Comparison of ENCODE assay signal across 19 cellular contexts in the genomic region with DNA sequence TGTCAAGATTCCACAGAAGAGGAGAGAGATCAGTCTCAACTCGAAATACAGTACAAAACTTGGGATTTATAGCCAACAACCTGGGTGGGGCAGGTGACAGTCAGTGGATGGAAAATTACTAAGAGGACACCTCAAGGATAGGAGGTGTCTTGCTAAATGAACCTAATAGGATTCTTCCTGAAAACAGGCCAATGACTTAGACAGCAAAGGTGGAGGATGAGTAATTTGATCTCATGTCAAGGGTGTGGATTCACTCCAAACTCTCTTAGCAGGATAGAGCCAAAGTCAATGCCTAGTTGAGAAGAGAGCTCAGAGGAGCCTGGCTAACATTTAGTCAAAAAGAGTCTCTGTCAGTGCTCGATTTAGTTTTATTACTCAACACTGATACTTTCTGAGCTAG.
DNase-seq lines count a peak whose midpoint lies in the region; ATAC-seq, FAIRE-seq and TF ChIP-seq lines count a peak whose summit lies in the region.
"Had no signal": no experiment of that assay in that cellular context is flagged by ENCODE, and none has a peak within 500 bp of the region (broad histone marks: within the 10 kb centered on the region; RNA-seq: fewer than 3 reads in every experiment).

No MANE protein-coding gene starts in this region.

- no peaks in the 10 kb centered on the region for H3K36me3 ChIP-seq in HEK293 (ENCODE audit: control insufficient read depth in 2 of 2, insufficient read depth in 1 of 2, low read length in 2 of 2)
- no peaks in the 10 kb centered on the region for H3K36me3 ChIP-seq in bronchial epithelial cell (ENCODE audit: control insufficient read depth, insufficient read depth, low read length)
- H3K36me3 ChIP-seq in parathyroid adenoma (ENCODE audit: control insufficient read depth, insufficient read depth, low read length) = no peaks in the 10 kb centered on the region
- H3K36me3 ChIP-seq: BE2C, Peyer's patch, SJSA1 had no signal

- DNase-seq in NCI-H2171 treated with DMSO at 0.1 percent for 48 hours (lab: John Stamatoyannopoulos, UW) (peak; percentile 17), NCI-H2171 (lab: John Stamatoyannopoulos, UW) (no peak), bronchial epithelial cell (ENCODE audit: low read depth) (peak; percentile 41)
- DNase-seq in stimulated activated naive CD4-positive, alpha-beta T cell (lab: John Stamatoyannopoulos, UW) = no peak
- DNase-seq: BE2C, DMS79 treated with DMSO at 0.1 percent for 48 hours, H7, Karpas-422, NCI-H1417, NCI-H187 treated with DMSO at 0.1 percent for 48 hours, NCI-H446, NCI-H69, Peyer's patch had no signal

- no peak for FAIRE-seq in bronchial epithelial cell (lab: Jason Lieb, UNC)
- FAIRE-seq: A549 had no signal

- CTCF ChIA-PET in HEK293 (lab: Yijun Ruan, JAX) = interaction anchor here (0.6 kb wide), 1 partner anchor 9 kb away, joined by 3 read pairs; no protein-coding TSS in a partner anchor

- no peaks in the 10 kb centered on the region for H3K4me1 ChIP-seq in HEK293 (ENCODE audit: control insufficient read depth, insufficient read depth, low read length)
- peaks cover 9% of the 10 kb centered on the region for H3K4me1 ChIP-seq in parathyroid adenoma
- H3K4me1 ChIP-seq: A549, BE2C had no signal

- no peak overlapping the region for H3K4me3 ChIP-seq in HEK293 (ENCODE audit: low read depth, low read length)
- no peak overlapping the region for H3K4me3 ChIP-seq in bronchial epithelial cell (ENCODE audit: low read depth, low read length)
- no peak overlapping the region for H3K4me3 ChIP-seq in parathyroid adenoma (ENCODE audit: low read depth, low read length)
- H3K4me3 ChIP-seq: A549, Peyer's patch, SJSA1 had no signal

- H3K27me3 ChIP-seq in bronchial epithelial cell (ENCODE audit: control insufficient read depth, insufficient read depth, low read length) (no peaks in the 10 kb centered on the region), parathyroid adenoma (ENCODE audit: control insufficient read depth, insufficient read depth, low read length) (no peaks in the 10 kb centered on the region)
- H3K27me3 ChIP-seq: BE2C, Peyer's patch, SJSA1 had no signal

- no peak for TF ChIP-seq CTCF in HEK293 (tag by site-specific recombination; IDR thresholded peaks at IDR 0.05)
- TF ChIP-seq CTCF in bronchial epithelial cell (IDR thresholded peaks at IDR 0.05; ENCODE audit: insufficient read depth, low read length, severe bottlenecking) = no peak
- no peak for TF ChIP-seq CTCF in parathyroid adenoma (IDR thresholded peaks at IDR 0.05)

- H3K27ac ChIP-seq in HEK293 (ENCODE audit: extremely low read depth, low read depth, low read length) (no peak overlapping the region), parathyroid adenoma (no peak overlapping the region)
- H3K27ac ChIP-seq: A549, Peyer's patch, SJSA1 had no signal

- H2AFZ ChIP-seq in parathyroid adenoma = no peak overlapping the region

- H3K79me2 ChIP-seq in parathyroid adenoma = no peaks in the 10 kb centered on the region

- H3K9me3 ChIP-seq in HEK293 (ENCODE audit: control insufficient read depth, insufficient read depth, low read depth, low read length) (no peaks in the 10 kb centered on the region), parathyroid adenoma (ENCODE audit: control insufficient read depth, low read length) (no peaks in the 10 kb centered on the region)
- H3K9me3 ChIP-seq: A549, BE2C, Peyer's patch, SJSA1 had no signal

- POLR2A ChIA-PET in HEK293 (lab: Yijun Ruan, JAX) = interaction anchor here (0.6 kb wide), 1 partner anchor 241 kb away, joined by 3 read pairs; no protein-coding TSS in a partner anchor

- no peak overlapping the region for H3K9ac ChIP-seq in parathyroid adenoma

- ATAC-seq in GM19023 (IDR thresholded peaks at IDR 0.05; ENCODE audit: unreplicated experiment) = no peak
- ATAC-seq: A549, Right ventricle myocardium inferior had no signal

- peak overlapping the region; percentile 17 for H3K4me2 ChIP-seq in parathyroid adenoma (ENCODE audit: low read length)
- H3K4me2 ChIP-seq: A549 had no signal

TF ChIP-seq in HEK293, 187 proteins besides CTCF, POLR2A, EP300 and RAD21:
- peak; percentile 37; the same call in 1 of the 2 replicates for TF ChIP-seq ZNF335 (tag by site-specific recombination; conservative IDR thresholded peaks at IDR 0.05)
- TF ChIP-seq ZNF398 (tag by site-specific recombination; IDR thresholded peaks at IDR 0.05) = no peak

Comparison
In these comparisons a context has a peak if more than half of its experiments do, and no peak if none do; other contexts are left out.
1. DNase-seq: peak in NCI-H2171 treated with DMSO at 0.1 percent for 48 hours (single experiment) and bronchial epithelial cell (single experiment); none in NCI-H2171 (single experiment) and stimulated activated naive CD4-positive, alpha-beta T cell (0 of 6).